In the genomic region with DNA sequence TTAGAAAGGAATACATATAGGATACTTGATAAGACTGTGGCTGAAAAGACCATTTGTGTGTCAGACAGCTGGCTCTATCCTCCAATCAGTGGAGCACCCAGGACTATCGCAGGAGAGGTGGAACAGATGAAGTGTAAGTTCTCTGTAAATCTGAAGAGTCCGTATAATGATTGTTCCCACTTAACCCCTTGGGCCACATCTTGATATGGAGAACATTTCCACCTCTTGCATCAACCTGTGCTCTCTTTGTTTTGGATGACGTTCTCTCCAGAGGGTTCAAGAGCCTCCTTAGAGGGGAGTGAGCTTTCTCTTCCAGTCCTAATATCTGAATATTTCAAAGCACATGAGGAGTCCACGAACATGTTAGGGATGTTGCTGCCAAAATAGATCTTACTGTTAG, we compare ENCODE assay signal across 22 cellular contexts. TPM values are rescaled to one million over a fixed set of nuclear protein-coding genes. Genes with fewer than 3 reads are reported as not detected.
DNase-seq lines count a peak whose midpoint lies in the region; FAIRE-seq and TF ChIP-seq lines count a peak whose summit lies in the region.
"Had no signal": no experiment of that assay in that cellular context is flagged by ENCODE, and none has a peak within 500 bp of the region (broad histone marks: within the 10 kb centered on the region; RNA-seq: fewer than 3 reads in every experiment).

No MANE protein-coding gene starts in this region.

- peaks cover 24 to 28% of the 10 kb centered on the region in 2 experiments for H3K4me1 ChIP-seq in neutrophil (ENCODE audit: control insufficient read depth in 1 of 2, insufficient read depth in 1 of 2, low read depth in 1 of 2, low read length in 1 of 2)

- no peaks in the 10 kb centered on the region for H3K27me3 Mint-ChIP-seq in activated naive CD8-positive, alpha-beta T cell
- no peaks in the 10 kb centered on the region for H3K27me3 Mint-ChIP-seq in activated naive CD8-positive, alpha-beta T cell treated with anti-CD3 and anti-CD28 coated beads for 36 hours
- H3K27me3 Mint-ChIP-seq in progenitor cell of endocrine pancreas: no peaks in the 10 kb centered on the region
- H3K27me3 Mint-ChIP-seq: B cell; CD4-positive, alpha-beta T cell; CD8-positive, alpha-beta memory T cell had no signal

- H3K9me3 ChIP-seq in neutrophil: no peaks in the 10 kb centered on the region
- H3K9me3 ChIP-seq: BLaER1 treated with 17β-estradiol and CSF1 and Interleukin-3, amounts not matched to agents 10 nM and 100 nM; HAP-1 had no signal

- H3K36me3 Mint-ChIP-seq in activated naive CD8-positive, alpha-beta T cell: peaks cover 28% of the 10 kb centered on the region
- H3K36me3 Mint-ChIP-seq in activated naive CD8-positive, alpha-beta T cell treated with anti-CD3 and anti-CD28 coated beads for 36 hours: peaks cover 48% of the 10 kb centered on the region
- peaks cover 14% of the 10 kb centered on the region for H3K36me3 Mint-ChIP-seq in progenitor cell of endocrine pancreas (ENCODE audit: insufficient read depth)

- FAIRE-seq in H54 (lab: Jason Lieb, UNC): no peak
- FAIRE-seq: A204.1, D721Med, G401.6, GM18507 had no signal

- no peak for TF ChIP-seq CTCF in neutrophil (IDR thresholded peaks at IDR 0.05)
- no peak for TF ChIP-seq CTCF in progenitor cell of endocrine pancreas (IDR thresholded peaks at IDR 0.05; ENCODE audit: unreplicated experiment)

- no peaks in the 10 kb centered on the region for H3K9me3 Mint-ChIP-seq in activated naive CD8-positive, alpha-beta T cell (ENCODE audit: low read depth)
- H3K9me3 Mint-ChIP-seq in activated naive CD8-positive, alpha-beta T cell treated with anti-CD3 and anti-CD28 coated beads for 36 hours: no peaks in the 10 kb centered on the region
- no peaks in the 10 kb centered on the region for H3K9me3 Mint-ChIP-seq in progenitor cell of endocrine pancreas (ENCODE audit: low read depth)
- H3K9me3 Mint-ChIP-seq: CD14-positive monocyte; CD4-positive, alpha-beta T cell; CD8-positive, alpha-beta memory T cell; GM23338; HFFc6 had no signal

- H3K4me1 Mint-ChIP-seq in activated naive CD8-positive, alpha-beta T cell (ENCODE audit: low read depth): peaks cover 22% of the 10 kb centered on the region
- H3K4me1 Mint-ChIP-seq in activated naive CD8-positive, alpha-beta T cell treated with anti-CD3 and anti-CD28 coated beads for 36 hours: peaks cover 34% of the 10 kb centered on the region
- no peaks in the 10 kb centered on the region for H3K4me1 Mint-ChIP-seq in progenitor cell of endocrine pancreas (ENCODE audit: low read depth)
- H3K4me1 Mint-ChIP-seq: CD8-positive, alpha-beta memory T cell had no signal

- TF ChIP-seq POLR2A in H54 (IDR thresholded peaks at IDR 0.05; ENCODE audit: low read depth, low read length): no peak

- no peak overlapping the region for H3K4me3 ChIP-seq in neutrophil (ENCODE audit: low read depth in 1 of 2, low read length in 1 of 2)
- H3K4me3 ChIP-seq: BLaER1 treated with 17β-estradiol and CSF1 and Interleukin-3, amounts not matched to agents 10 nM and 100 nM; GM23338; HAP-1 had no signal

- peak overlapping the region; percentile 2 for H3K27ac Mint-ChIP-seq in activated naive CD8-positive, alpha-beta T cell
- H3K27ac Mint-ChIP-seq in activated naive CD8-positive, alpha-beta T cell treated with anti-CD3 and anti-CD28 coated beads for 36 hours: no peak overlapping the region
- H3K27ac Mint-ChIP-seq in progenitor cell of endocrine pancreas: no peak overlapping the region
- H3K27ac Mint-ChIP-seq: B cell; CD4-positive, alpha-beta T cell; GM23338; HFFc6 had no signal

- no peaks in the 10 kb centered on the region for H3K27me3 ChIP-seq in neutrophil
- H3K27me3 ChIP-seq: BLaER1 treated with 17β-estradiol and CSF1 and Interleukin-3, amounts not matched to agents 10 nM and 100 nM had no signal

- peak; percentile 21 for DNase-seq in DMS53 (lab: John Stamatoyannopoulos, UW)
- DNase-seq in DMS53 treated with DMSO at 0.1 percent for 48 hours (lab: John Stamatoyannopoulos, UW; ENCODE audit: unreplicated experiment): no peak
- no peak for DNase-seq in activated naive CD8-positive, alpha-beta T cell treated with anti-CD3 and anti-CD28 coated beads for 36 hours
- DNase-seq in progenitor cell of endocrine pancreas (ENCODE audit: low spot score, unreplicated experiment): no peak
- DNase-seq in H54 (ENCODE audit: insufficient read length, low spot score): no peak
- DNase-seq: CD4-positive, alpha-beta T cell; CD8-positive, alpha-beta memory T cell; DMS 273 treated with DMSO at 0.1 percent for 48 hours; DND-41; HFFc6 had no signal

- H3K36me3 ChIP-seq in neutrophil: peaks cover 60% of the 10 kb centered on the region

- peak overlapping the region; percentile 90 for H3K27ac ChIP-seq in neutrophil
- H3K27ac ChIP-seq: 22Rv1; BLaER1 treated with 17β-estradiol and CSF1 and Interleukin-3, amounts not matched to agents 10 nM and 100 nM had no signal

- no peak overlapping the region for H3K4me3 Mint-ChIP-seq in activated naive CD8-positive, alpha-beta T cell
- H3K4me3 Mint-ChIP-seq in activated naive CD8-positive, alpha-beta T cell treated with anti-CD3 and anti-CD28 coated beads for 36 hours: no peak overlapping the region
- no peak overlapping the region for H3K4me3 Mint-ChIP-seq in progenitor cell of endocrine pancreas (ENCODE audit: low read depth)
- H3K4me3 Mint-ChIP-seq: B cell; CD14-positive monocyte; CD4-positive, alpha-beta T cell; CD8-positive, alpha-beta memory T cell; GM23338; HFFc6 had no signal

RNA-seq across cellular contexts. Expression of gene ERLIN1, which starts 33.9 kb away (rescaled TPM):
- total RNA-seq in activated naive CD8-positive, alpha-beta T cell treated with anti-CD3 and anti-CD28 coated beads for 36 hours: 10 to 100 TPM; 19.6 to 21.4 TPM
- total RNA-seq in progenitor cell of endocrine pancreas: 43.7 and 49.5 TPM in 2 replicates
